16 cellular contexts compared by ENCODE assay signal in genomic region chr13:54633461-54633860, GRCh38.
DNase-seq lines count a peak whose midpoint lies in the region; ATAC-seq and TF ChIP-seq lines count a peak whose summit lies in the region.
"Had no signal": no experiment of that assay in that cellular context is flagged by ENCODE, and none has a peak within 500 bp of the region (broad histone marks: within the 10 kb centered on the region; RNA-seq: fewer than 3 reads in every experiment).

No MANE protein-coding gene starts in this region.

- no peaks in the 10 kb centered on the region for H3K79me1 ChIP-seq in mesendoderm (ENCODE audit: low read length)

- H3K4me1 ChIP-seq in OCI-LY3 (ENCODE audit: low read length): peaks cover 8% of the 10 kb centered on the region
- peaks cover 4% of the 10 kb centered on the region for H3K4me1 ChIP-seq in mesendoderm (ENCODE audit: control insufficient read depth, low read depth, low read length)
- no peaks in the 10 kb centered on the region for H3K4me1 ChIP-seq in hepatocyte (ENCODE audit: insufficient read depth)
- H3K4me1 ChIP-seq: BLaER1 had no signal

- H2AFZ ChIP-seq in OCI-LY3 (ENCODE audit: low read depth, low read length) (no peak overlapping the region; the same call in 1 of the 2 replicates), hepatocyte (no peak overlapping the region)
- H2AFZ ChIP-seq: GM23248 had no signal

- H3K9ac ChIP-seq in OCI-LY3 (ENCODE audit: low read length) (no peak overlapping the region), mesendoderm (ENCODE audit: low read length) (no peak overlapping the region)
- H3K9ac ChIP-seq: BLaER1, GM23248 had no signal

- no peak for ATAC-seq in GM18519 (IDR thresholded peaks at IDR 0.05; ENCODE audit: low FRiP score, unreplicated experiment)
- ATAC-seq: CD8-positive, alpha-beta T cell; GM12878 had no signal

- H2BK15ac ChIP-seq in mesendoderm (replicated peaks; ENCODE audit: low read depth): no peak overlapping the region

- H3K4me2 ChIP-seq in OCI-LY3 (ENCODE audit: low read length) (peak overlapping the region; percentile 16), mesendoderm (ENCODE audit: low read length) (no peak overlapping the region), hepatocyte (no peak overlapping the region)
- H3K4me2 ChIP-seq: BLaER1 had no signal

- H3K9me2 ChIP-seq in hepatocyte (replicated peaks; ENCODE audit: insufficient read depth): no peaks in the 10 kb centered on the region

- no peak overlapping the region for H3K27ac ChIP-seq in OCI-LY3 (ENCODE audit: low read length)
- no peak overlapping the region for H3K27ac ChIP-seq in mesendoderm (ENCODE audit: low read depth, low read length)
- H3K27ac ChIP-seq in hepatocyte: no peak overlapping the region
- H3K27ac ChIP-seq: BLaER1, GM23248 had no signal

- no peak overlapping the region for H3K18ac ChIP-seq in mesendoderm (ENCODE audit: low read length)

- H3K36me3 ChIP-seq in OCI-LY3 (replicated peaks; ENCODE audit: low read depth, low read length) (no peaks in the 10 kb centered on the region), mesendoderm (ENCODE audit: control insufficient read depth, insufficient read depth, low read length) (no peaks in the 10 kb centered on the region), hepatocyte (replicated peaks; ENCODE audit: insufficient read depth, low read depth) (no peaks in the 10 kb centered on the region)
- H3K36me3 ChIP-seq: BLaER1 had no signal

- no peak overlapping the region for H3K4ac ChIP-seq in mesendoderm (ENCODE audit: low read depth, low read length)

- H3K27me3 ChIP-seq in OCI-LY3 (ENCODE audit: low read depth, low read length) (no peaks in the 10 kb centered on the region), mesendoderm (ENCODE audit: insufficient read depth, low read length, poor library complexity) (no peaks in the 10 kb centered on the region), hepatocyte (no peaks in the 10 kb centered on the region)
- H3K27me3 ChIP-seq: BLaER1 had no signal

- no peak overlapping the region for H4K8ac ChIP-seq in mesendoderm (ENCODE audit: low read depth, low read length)

- H3K79me2 ChIP-seq in OCI-LY3 (ENCODE audit: low read length): no peaks in the 10 kb centered on the region
- H3K79me2 ChIP-seq in mesendoderm (ENCODE audit: control insufficient read depth, insufficient read depth, low read length): no peaks in the 10 kb centered on the region
- H3K79me2 ChIP-seq in hepatocyte: no peaks in the 10 kb centered on the region

- H2AK5ac ChIP-seq in mesendoderm (ENCODE audit: low read length): no peak overlapping the region

- WGBS in mesendoderm (ENCODE audit: extremely low coverage, insufficient coverage, low lambda C conversion rate): no CpG with 5 or more reads among the region's 5 CpGs
- 70% methylated on average over 5 of the region's 5 CpGs for WGBS in hepatocyte (ENCODE audit: low lambda C conversion rate, missing lambda C conversion rate)

- H4K20me1 ChIP-seq in OCI-LY3 (ENCODE audit: insufficient read depth, low read length) (no peaks in the 10 kb centered on the region), hepatocyte (ENCODE audit: insufficient read depth, poor library complexity, severe bottlenecking) (no peaks in the 10 kb centered on the region)
- H4K20me1 ChIP-seq: BLaER1 had no signal

- TF ChIP-seq CTCF in OCI-LY3 (IDR thresholded peaks at IDR 0.05; ENCODE audit: low read depth, low read length) (no peak), hepatocyte (IDR thresholded peaks at IDR 0.05; ENCODE audit: poor library complexity) (no peak)

- H2BK5ac ChIP-seq in mesendoderm (ENCODE audit: low read length): no peak overlapping the region

- DNase-seq in NCI-H2171 treated with DMSO at 0.1 percent for 48 hours (lab: John Stamatoyannopoulos, UW): peak; percentile 21
- no peak for DNase-seq in NCI-H2171 (lab: John Stamatoyannopoulos, UW)
- peak; percentile 60 for DNase-seq in NCI-H446 treated with DMSO at 0.1 percent for 48 hours (lab: John Stamatoyannopoulos, UW)
- no peak for DNase-seq in mesendoderm
- DNase-seq in SK-N-DZ (ENCODE audit: low spot score): no peak
- no peak for DNase-seq in hepatocyte (ENCODE audit: low spot score)
- DNase-seq: 8988T; Calu3; CD8-positive, alpha-beta T cell; DMS79 treated with DMSO at 0.1 percent for 48 hours; GM23248; HCEC 1CT had no signal

- no peak overlapping the region for H4K5ac ChIP-seq in mesendoderm (ENCODE audit: low read length)

- peak overlapping the region; percentile 61 for H2BK120ac ChIP-seq in mesendoderm (ENCODE audit: low read depth, low read length)

- no peak overlapping the region for H3K23ac ChIP-seq in mesendoderm (ENCODE audit: low read length)

- no peak overlapping the region for H3K56ac ChIP-seq in mesendoderm (ENCODE audit: low read length)

- no peaks in the 10 kb centered on the region for H3K9me3 ChIP-seq in OCI-LY3 (ENCODE audit: insufficient read depth, low read length)
- no peaks in the 10 kb centered on the region for H3K9me3 ChIP-seq in hepatocyte (ENCODE audit: low read depth)
- H3K9me3 ChIP-seq: BLaER1 had no signal

- H3K4me3 ChIP-seq in OCI-LY3 (ENCODE audit: low read length) (no peak overlapping the region), mesendoderm (ENCODE audit: low read length) (no peak overlapping the region), hepatocyte (no peak overlapping the region)
- H3K4me3 ChIP-seq: BLaER1, GM12878, GM23248 had no signal

Comparison
In these comparisons a context has a peak if more than half of its experiments do, and no peak if none do; other contexts are left out.
1. DNase-seq: peak in NCI-H2171 treated with DMSO at 0.1 percent for 48 hours (single experiment) and NCI-H446 treated with DMSO at 0.1 percent for 48 hours (single experiment); none in NCI-H2171 (single experiment), mesendoderm (single experiment), SK-N-DZ (single experiment) and hepatocyte (single experiment).